24 cellular contexts compared by ENCODE assay signal in genomic region chr19:51450730-51451307, GRCh38. TPM values are rescaled to one million over a fixed set of nuclear protein-coding genes. Genes with fewer than 3 reads are reported as not detected.
DNase-seq lines count a peak whose midpoint lies in the region; ATAC-seq and TF ChIP-seq lines count a peak whose summit lies in the region.
"Had no signal": no experiment of that assay in that cellular context is flagged by ENCODE, and none has a peak within 500 bp of the region (broad histone marks: within the 10 kb centered on the region; RNA-seq: fewer than 3 reads in every experiment).

No MANE protein-coding gene starts in this region.

- H3K36me3 ChIP-seq in transverse colon = no peaks in the 10 kb centered on the region
- H3K36me3 ChIP-seq: esophagus squamous epithelium, uterus, WERI-Rb-1 had no signal

- no peak overlapping the region for H3K27ac ChIP-seq in transverse colon
- H3K27ac ChIP-seq: esophagus squamous epithelium, HL-60, parathyroid adenoma, PC-9, uterus, WERI-Rb-1 had no signal

- H3K4me3 ChIP-seq in transverse colon = no peak overlapping the region
- H3K4me3 ChIP-seq: esophagus squamous epithelium, PC-9, uterus had no signal

- in situ Hi-C loops in transverse colon (cut with MboI; ENCODE audit: low pct_ligation_motif_present in 1 of 4, low pct_unique_long_range_greater_than_20kb in 1 of 4, low sequenced_read_pairs in 3 of 4) = loop anchor here in 2 of 4 donors (25.0 kb wide), 2 partner anchors 211 to 336 kb away; partner anchors contain the start of gene FPR3 (in 1 of the 2)

- CTCF ChIA-PET in activated CD8-positive, alpha-beta T cell treated with anti-CD3 and anti-CD28 coated beads for 36 hours (lab: Charles Lee) = interaction anchor here (2.2 kb wide), 2 partner anchors 12 to 22 kb away, joined by 7 to 10 read pairs; no protein-coding TSS in a partner anchor
- CTCF ChIA-PET in activated CD8-positive, alpha-beta T cell treated with anti-CD3 and anti-CD28 coated beads, Interleukin-2, amount 10 ng/mL, durations not matched to agents 7 days and 5 days (lab: Charles Lee) = no interaction called here

- POLR2A ChIA-PET in activated CD8-positive, alpha-beta T cell treated with anti-CD3 and anti-CD28 coated beads for 36 hours (lab: Charles Lee) = interaction anchor here (2.8 kb wide), 1 partner anchor 9 kb away, joined by 14 read pairs; no protein-coding TSS in a partner anchor
- POLR2A ChIA-PET in activated CD8-positive, alpha-beta T cell treated with anti-CD3 and anti-CD28 coated beads, Interleukin-2, amount 10 ng/mL, durations not matched to agents 7 days and 5 days (lab: Charles Lee) = no interaction called here

- H3K9me3 ChIP-seq in transverse colon = no peaks in the 10 kb centered on the region
- H3K9me3 ChIP-seq: esophagus squamous epithelium, uterus had no signal

- H3K27ac Mint-ChIP-seq in activated CD8-positive, alpha-beta T cell treated with anti-CD3 and anti-CD28 coated beads for 36 hours = peak overlapping the region; percentile 76
- no peak overlapping the region for H3K27ac Mint-ChIP-seq in activated CD8-positive, alpha-beta T cell treated with anti-CD3 and anti-CD28 coated beads, Interleukin-2, amount 10 ng/mL, durations not matched to agents 7 days and 5 days
- H3K27ac Mint-ChIP-seq in activated T-cell treated with anti-CD3 and anti-CD28 coated beads, Interleukin-2, amount 50 U/mL, for 24 hours = peak overlapping the region; percentile 82

- no peak overlapping the region for H3K4me3 Mint-ChIP-seq in activated CD8-positive, alpha-beta T cell treated with anti-CD3 and anti-CD28 coated beads for 36 hours
- no peak overlapping the region for H3K4me3 Mint-ChIP-seq in activated CD8-positive, alpha-beta T cell treated with anti-CD3 and anti-CD28 coated beads, Interleukin-2, amount 10 ng/mL, durations not matched to agents 7 days and 5 days
- H3K4me3 Mint-ChIP-seq in activated T-cell treated with anti-CD3 and anti-CD28 coated beads, Interleukin-2, amount 50 U/mL, for 24 hours = no peak overlapping the region
- H3K4me3 Mint-ChIP-seq: natural killer cell treated with Interleukin-12 subunit alpha and Interleukin-12 subunit beta and Interleukin-15 and Interleukin-18, amount 100 ng/mL, for 72 hours had no signal

- H3K4me1 ChIP-seq in transverse colon = no peaks in the 10 kb centered on the region
- H3K4me1 ChIP-seq: esophagus squamous epithelium, parathyroid adenoma, uterus had no signal

- TF ChIP-seq EP300 in transverse colon (IDR thresholded peaks at IDR 0.05; ENCODE audit: low read depth) = no peak

- peaks cover 15% of the 10 kb centered on the region for H3K36me3 Mint-ChIP-seq in activated CD8-positive, alpha-beta T cell treated with anti-CD3 and anti-CD28 coated beads for 36 hours (ENCODE audit: low read depth)
- H3K36me3 Mint-ChIP-seq in activated CD8-positive, alpha-beta T cell treated with anti-CD3 and anti-CD28 coated beads, Interleukin-2, amount 10 ng/mL, durations not matched to agents 7 days and 5 days (ENCODE audit: low read depth) = peaks cover 4% of the 10 kb centered on the region
- peaks cover 33% of the 10 kb centered on the region for H3K36me3 Mint-ChIP-seq in activated T-cell treated with anti-CD3 and anti-CD28 coated beads, Interleukin-2, amount 50 U/mL, for 24 hours (ENCODE audit: low read depth)

- H3K4me1 Mint-ChIP-seq in activated CD8-positive, alpha-beta T cell treated with anti-CD3 and anti-CD28 coated beads for 36 hours (ENCODE audit: low read depth) = peaks cover 36% of the 10 kb centered on the region
- H3K4me1 Mint-ChIP-seq in activated CD8-positive, alpha-beta T cell treated with anti-CD3 and anti-CD28 coated beads, Interleukin-2, amount 10 ng/mL, durations not matched to agents 7 days and 5 days (ENCODE audit: low read depth) = peaks cover 25% of the 10 kb centered on the region
- peaks cover 47% of the 10 kb centered on the region for H3K4me1 Mint-ChIP-seq in activated T-cell treated with anti-CD3 and anti-CD28 coated beads, Interleukin-2, amount 50 U/mL, for 24 hours (ENCODE audit: low read depth)

- ATAC-seq in activated CD8-positive, alpha-beta T cell treated with anti-CD3 and anti-CD28 coated beads for 36 hours = peak; percentile 27
- no peak for ATAC-seq in activated CD8-positive, alpha-beta T cell treated with anti-CD3 and anti-CD28 coated beads, Interleukin-2, amount 10 ng/mL, durations not matched to agents 7 days and 5 days
- ATAC-seq in GM18909 (IDR thresholded peaks at IDR 0.05; ENCODE audit: poor library complexity, unreplicated experiment) = no peak
- ATAC-seq: natural killer cell treated with Interleukin-12 subunit alpha and Interleukin-12 subunit beta and Interleukin-15 and Interleukin-18, amount 100 ng/mL, for 72 hours; sciatic nerve had no signal

- peaks cover 2% of the 10 kb centered on the region for H3K27me3 Mint-ChIP-seq in activated CD8-positive, alpha-beta T cell treated with anti-CD3 and anti-CD28 coated beads for 36 hours
- peaks cover 7% of the 10 kb centered on the region for H3K27me3 Mint-ChIP-seq in activated CD8-positive, alpha-beta T cell treated with anti-CD3 and anti-CD28 coated beads, Interleukin-2, amount 10 ng/mL, durations not matched to agents 7 days and 5 days (ENCODE audit: low read depth)
- peaks cover 2% of the 10 kb centered on the region for H3K27me3 Mint-ChIP-seq in activated T-cell treated with anti-CD3 and anti-CD28 coated beads, Interleukin-2, amount 50 U/mL, for 24 hours

- DNase-seq in activated CD8-positive, alpha-beta T cell treated with anti-CD3 and anti-CD28 coated beads for 36 hours = peak; percentile 71
- DNase-seq in activated CD8-positive, alpha-beta T cell treated with anti-CD3 and anti-CD28 coated beads, Interleukin-2, amount 10 ng/mL, durations not matched to agents 7 days and 5 days = no peak
- peak; percentile 51 for DNase-seq in activated T-cell treated with anti-CD3 and anti-CD28 coated beads, Interleukin-2, amount 50 U/mL, for 24 hours
- peak; percentile 49 for DNase-seq in stimulated activated CD4-positive, alpha-beta T cell treated with anti-CD3 and anti-CD28 coated beads, Interleukin-12 subunit alpha, Interleukin-12 subunit beta, amount 100 ng/mL, for 4 hours
- DNase-seq in stimulated activated CD8-positive, alpha-beta memory T cell treated with anti-CD3 and anti-CD28 coated beads, Interleukin-4, amount 100 ng/mL, for 24 hours (ENCODE audit: low read depth) = peak; percentile 20
- no peak for DNase-seq in NCI-H2029 (lab: John Stamatoyannopoulos, UW)
- DNase-seq in transverse colon = no peak
- DNase-seq: activated gamma-delta T cell; C1 segment of cervical spinal cord; effector CD8-positive, alpha-beta T cell; esophagus squamous epithelium; IMR-90; mesenchymal stem cell; PC-9; T-helper 1 cell; uterus; WERI-Rb-1 had no signal

- WGBS in transverse colon (ENCODE audit: low coverage in 1 of 2), 2 donors = 80 to 82% methylated on average over 2 to 5 of the region's 5 CpGs

- intact Hi-C loops in activated CD8-positive, alpha-beta T cell treated with anti-CD3 and anti-CD28 coated beads for 36 hours (cut with micrococcal nuclease) = no loop called here
- intact Hi-C loops in transverse colon (cut with DNase I; ENCODE audit: low total_unique reads) = no loop called here

- peaks cover 24% of the 10 kb centered on the region for H3K9me3 Mint-ChIP-seq in activated CD8-positive, alpha-beta T cell treated with anti-CD3 and anti-CD28 coated beads for 36 hours
- peaks cover 6% of the 10 kb centered on the region for H3K9me3 Mint-ChIP-seq in activated CD8-positive, alpha-beta T cell treated with anti-CD3 and anti-CD28 coated beads, Interleukin-2, amount 10 ng/mL, durations not matched to agents 7 days and 5 days (ENCODE audit: insufficient read depth)
- H3K9me3 Mint-ChIP-seq in activated T-cell treated with anti-CD3 and anti-CD28 coated beads, Interleukin-2, amount 50 U/mL, for 24 hours = peaks cover 29% of the 10 kb centered on the region

- TF ChIP-seq CTCF in activated CD8-positive, alpha-beta T cell treated with anti-CD3 and anti-CD28 coated beads for 36 hours (IDR thresholded peaks at IDR 0.05) = no peak
- TF ChIP-seq CTCF in transverse colon (IDR thresholded peaks at IDR 0.05) = no peak

- no peak for TF ChIP-seq POLR2A in transverse colon (IDR thresholded peaks at IDR 0.05)

- peaks cover 6% of the 10 kb centered on the region for H3K27me3 ChIP-seq in transverse colon
- H3K27me3 ChIP-seq: uterus had no signal

RNA-seq across cellular contexts. Expression of gene SIGLEC8, which starts 7.4 kb away (rescaled TPM):
- not detected for total RNA-seq in activated CD8-positive, alpha-beta T cell treated with anti-CD3 and anti-CD28 coated beads for 36 hours
- total RNA-seq in activated CD8-positive, alpha-beta T cell treated with anti-CD3 and anti-CD28 coated beads, Interleukin-2, amount 10 ng/mL, durations not matched to agents 7 days and 5 days = not detected
- 1 to 10 TPM in 1 of 4 donors, under 1 TPM in 1, not detected in 2; 0.27 to 1.3 TPM for total RNA-seq in transverse colon
- total RNA-seq: A673; chondrocyte; IMR-90; natural killer cell treated with Interleukin-12 subunit alpha and Interleukin-12 subunit beta and Interleukin-15 and Interleukin-18, amount 100 ng/mL, for 72 hours; PC-9 had no signal

RNA-seq across cellular contexts. Expression of gene CEACAM18, which starts 27.5 kb away (rescaled TPM):
- not detected for total RNA-seq in activated CD8-positive, alpha-beta T cell treated with anti-CD3 and anti-CD28 coated beads for 36 hours
- total RNA-seq in activated CD8-positive, alpha-beta T cell treated with anti-CD3 and anti-CD28 coated beads, Interleukin-2, amount 10 ng/mL, durations not matched to agents 7 days and 5 days = not detected
- total RNA-seq in transverse colon = not detected
- total RNA-seq: A673; chondrocyte; esophagus squamous epithelium; IMR-90; natural killer cell treated with Interleukin-12 subunit alpha and Interleukin-12 subunit beta and Interleukin-15 and Interleukin-18, amount 100 ng/mL, for 72 hours; PC-9; sciatic nerve; uterus had no signal

RNA-seq across cellular contexts. Expression of gene SIGLEC10, which starts 33.4 kb away (rescaled TPM):
- under 1 TPM in 1 of 2 experiments, not detected in 1; 0.32 TPM for total RNA-seq in activated CD8-positive, alpha-beta T cell treated with anti-CD3 and anti-CD28 coated beads for 36 hours
- under 1 TPM; 0.83 to 0.92 TPM for total RNA-seq in activated CD8-positive, alpha-beta T cell treated with anti-CD3 and anti-CD28 coated beads, Interleukin-2, amount 10 ng/mL, durations not matched to agents 7 days and 5 days
- 10 to 100 TPM in 1 of 4 donors, 1 to 10 TPM in 2, not detected in 1; 3.7 to 15.7 (median 4.9) TPM for total RNA-seq in transverse colon
- total RNA-seq: A673, chondrocyte, IMR-90, PC-9 had no signal

RNA-seq across cellular contexts. Expression of gene SIGLEC12, which starts 50.8 kb away (rescaled TPM):
- total RNA-seq in activated CD8-positive, alpha-beta T cell treated with anti-CD3 and anti-CD28 coated beads for 36 hours = under 1 TPM; 0.34 to 0.43 TPM
- under 1 TPM; 0.34 to 0.53 TPM for total RNA-seq in activated CD8-positive, alpha-beta T cell treated with anti-CD3 and anti-CD28 coated beads, Interleukin-2, amount 10 ng/mL, durations not matched to agents 7 days and 5 days
- total RNA-seq in transverse colon = under 1 TPM in 2 of 4 donors, not detected in 2; 0.41 to 0.48 TPM
- total RNA-seq: A673, chondrocyte, IMR-90, PC-9, sciatic nerve had no signal

Comparison
In these comparisons a context has a peak if more than half of its experiments do, and no peak if none do; other contexts are left out.
1. DNase-seq: peak in activated CD8-positive, alpha-beta T cell treated with anti-CD3 and anti-CD28 coated beads for 36 hours (single experiment), activated T-cell treated with anti-CD3 and anti-CD28 coated beads, Interleukin-2, amount 50 U/mL, for 24 hours (single experiment), stimulated activated CD4-positive, alpha-beta T cell treated with anti-CD3 and anti-CD28 coated beads, Interleukin-12 subunit alpha, Interleukin-12 subunit beta, amount 100 ng/mL, for 4 hours (single experiment) and stimulated activated CD8-positive, alpha-beta memory T cell treated with anti-CD3 and anti-CD28 coated beads, Interleukin-4, amount 100 ng/mL, for 24 hours (single experiment); none in activated CD8-positive, alpha-beta T cell treated with anti-CD3 and anti-CD28 coated beads, Interleukin-2, amount 10 ng/mL, durations not matched to agents 7 days and 5 days (single experiment), NCI-H2029 (single experiment) and transverse colon (single experiment).